Comparison of ENCODE assay signal across 19 cellular contexts in the genomic region with DNA sequence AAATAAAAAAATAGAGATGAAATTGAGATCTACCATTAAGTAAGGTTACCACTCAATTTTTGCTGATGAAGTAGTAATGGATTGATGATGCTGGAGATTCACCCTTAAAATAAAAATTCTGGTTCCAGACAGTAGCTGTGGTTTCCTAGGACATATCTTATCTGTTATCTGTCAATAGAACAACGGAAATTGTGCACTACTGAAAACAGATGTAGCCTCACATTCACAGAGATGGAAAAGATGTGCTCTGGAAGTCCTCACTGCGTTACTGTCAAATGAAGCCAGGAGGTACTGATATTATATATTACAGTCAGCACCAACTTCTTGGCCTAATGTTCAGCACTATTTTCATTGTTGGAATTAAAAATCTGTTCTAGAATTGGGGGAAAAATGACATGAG.
DNase-seq lines count a peak whose midpoint lies in the region; ATAC-seq, FAIRE-seq and TF ChIP-seq lines count a peak whose summit lies in the region.
"Had no signal": no experiment of that assay in that cellular context is flagged by ENCODE, and none has a peak within 500 bp of the region (broad histone marks: within the 10 kb centered on the region; RNA-seq: fewer than 3 reads in every experiment).

No MANE protein-coding gene starts in this region.

- H3K9ac ChIP-seq in SK-N-SH (no peak overlapping the region), K562 (ENCODE audit: insufficient read depth in 1 of 2, low read depth in 2 of 2, low read length in 2 of 2) (no peak overlapping the region)
- H3K9ac ChIP-seq: GM23248 had no signal

- H3K4me1 ChIP-seq in A549 (no peaks in the 10 kb centered on the region), SK-N-SH (ENCODE audit: control insufficient read depth in 1 of 2, insufficient read depth in 2 of 2, low read depth in 1 of 2, low read length in 1 of 2) (peaks cover 0 to 5% of the 10 kb centered on the region in 2 experiments; a peak in 2 of 4 replicates), K562 (replicated peaks in 1 of 2; ENCODE audit: control insufficient read depth in 2 of 2, insufficient read depth in 2 of 2, low read length in 2 of 2) (no peaks in the 10 kb centered on the region; a peak in 2 of 5 replicates)
- H3K4me1 ChIP-seq: Caco-2, HAP-1 had no signal

- no peaks in the 10 kb centered on the region for H3K9me2 ChIP-seq in SK-N-SH

- H3K9me3 ChIP-seq in A549 (no peaks in the 10 kb centered on the region), SK-N-SH (no peaks in the 10 kb centered on the region), K562 (replicated peaks; ENCODE audit: control insufficient read depth, insufficient read depth, low read depth, low read length) (no peaks in the 10 kb centered on the region)
- H3K9me3 ChIP-seq: Caco-2, HAP-1 had no signal

- TF ChIP-seq RAD21 in A549 (conservative IDR thresholded peaks at IDR 0.05 in 1 of 2, IDR thresholded peaks at IDR 0.05 in 1 of 2) (no peak), SK-N-SH (IDR thresholded peaks at IDR 0.05; ENCODE audit: low read length) (no peak), K562 (CRISPR knock-in tag; conservative IDR thresholded peaks at IDR 0.05 in 1 of 2, IDR thresholded peaks at IDR 0.05 in 1 of 2) (no peak)

- in situ Hi-C loops in K562 (cut with MboI): no loop called here

- H3K79me2 ChIP-seq in SK-N-SH (ENCODE audit: insufficient read depth) (no peaks in the 10 kb centered on the region), K562 (ENCODE audit: control insufficient read depth, insufficient read depth, low read length) (no peaks in the 10 kb centered on the region)

- ATAC-seq in A549 (no peak), K562 (no peak)
- ATAC-seq: HepG2 had no signal

- no peak for TF ChIP-seq CTCF in A549 (IDR thresholded peaks at IDR 0.05)
- no peak for TF ChIP-seq CTCF in SK-N-SH (IDR thresholded peaks at IDR 0.05)
- TF ChIP-seq CTCF in K562 (IDR thresholded peaks at IDR 0.05 in 2 of 3, conservative IDR thresholded peaks at IDR 0.05 in 1 of 3; ENCODE audit: insufficient read depth in 2 of 3, low read depth in 1 of 3, low read length in 3 of 3): no peak

- no peaks in the 10 kb centered on the region for H3F3A ChIP-seq in SK-N-SH (replicated peaks; ENCODE audit: insufficient read depth)

- WGBS in A549 (ENCODE audit: missing lambda C conversion rate): 5% methylated on average over 2 of the region's 2 CpGs
- 13% methylated on average over 2 of the region's 2 CpGs for WGBS in SK-N-SH (ENCODE audit: low lambda C conversion rate)
- 20% methylated on average over 2 of the region's 2 CpGs for WGBS in K562 (ENCODE audit: insufficient coverage, low coverage, missing lambda C conversion rate)

- no peak overlapping the region for H3K27ac ChIP-seq in A549
- no peak overlapping the region; a peak in 1 of 4 replicates for H3K27ac ChIP-seq in SK-N-SH (ENCODE audit: low read depth in 2 of 2, low read length in 1 of 2)
- no peak overlapping the region for H3K27ac ChIP-seq in K562 (ENCODE audit: extremely low read depth, low read depth, low read length)
- H3K27ac ChIP-seq in substantia nigra (ENCODE audit: low read depth, low read length, poor library complexity, severe bottlenecking): peak overlapping the region; percentile 41
- H3K27ac ChIP-seq: 22Rv1, GM23248 had no signal

- FAIRE-seq in A549 (lab: Jason Lieb, UNC): no peak
- no peak for FAIRE-seq in K562 (lab: Jason Lieb, UNC)
- FAIRE-seq: D721Med, G401.6, GM12891, GM18507, HepG2 had no signal

- H3K9me1 ChIP-seq in K562 (ENCODE audit: control insufficient read depth, insufficient read depth, low read length): no peaks in the 10 kb centered on the region

- H2AFZ ChIP-seq in SK-N-SH (ENCODE audit: low read depth) (no peak overlapping the region), K562 (ENCODE audit: low read depth, low read length) (no peak overlapping the region)
- H2AFZ ChIP-seq: GM23248 had no signal

- H3K36me3 ChIP-seq in SK-N-SH (replicated peaks in 1 of 2; ENCODE audit: control insufficient read depth in 1 of 2, insufficient read depth in 2 of 2, low read length in 1 of 2) (no peaks in the 10 kb centered on the region), K562 (ENCODE audit: control insufficient read depth, insufficient read depth, low read length) (no peaks in the 10 kb centered on the region)
- H3K36me3 ChIP-seq: HAP-1 had no signal

- TF ChIP-seq EP300 in A549 (IDR thresholded peaks at IDR 0.05) (no peak), SK-N-SH (IDR thresholded peaks at IDR 0.05; ENCODE audit: borderline replicate concordance in 1 of 2, low read depth in 1 of 2, low read length in 1 of 2) (peak in 1 of 2 experiments; percentile 93; a peak in 2 of 4 replicates), K562 (IDR thresholded peaks at IDR 0.05; ENCODE audit: low read length) (no peak)

- no peak overlapping the region for H3K4me3 ChIP-seq in A549
- H3K4me3 ChIP-seq in SK-N-SH (ENCODE audit: low read depth in 2 of 2, low read length in 1 of 2): no peak overlapping the region
- H3K4me3 ChIP-seq in K562: no peak overlapping the region
- H3K4me3 ChIP-seq: GM23248, HAP-1 had no signal

- H3K27me3 ChIP-seq in SK-N-SH (ENCODE audit: insufficient read depth): no peaks in the 10 kb centered on the region
- no peaks in the 10 kb centered on the region for H3K27me3 ChIP-seq in K562 (ENCODE audit: control insufficient read depth in 2 of 2, insufficient read depth in 2 of 2, low read length in 2 of 2)

- H4K20me1 ChIP-seq in SK-N-SH (ENCODE audit: insufficient read depth): no peaks in the 10 kb centered on the region
- H4K20me1 ChIP-seq in K562 (replicated peaks; ENCODE audit: control insufficient read depth, insufficient read depth, low read length): no peaks in the 10 kb centered on the region

- no TSS peak for BruUV-seq in K562 (replicated peaks; lab: Mats Ljungman, UMichigan)

- no peak overlapping the region for H3K4me2 ChIP-seq in A549
- no peak overlapping the region for H3K4me2 ChIP-seq in SK-N-SH
- H3K4me2 ChIP-seq in K562 (ENCODE audit: insufficient read depth, low read length): no peak overlapping the region

- DNase-seq in A549 (ENCODE audit: low read depth in 1 of 2, low spot score in 1 of 2) (no peak), SK-N-SH (peak; percentile 47), K562 (ENCODE audit: extremely low read depth in 1 of 4, low spot score in 3 of 4) (no peak), substantia nigra (lab: John Stamatoyannopoulos, UW) (no peak), head of caudate nucleus (no peak), NCI-H82 (lab: John Stamatoyannopoulos, UW) (no peak), NCI-H1417 (lab: John Stamatoyannopoulos, UW) (no peak)
- DNase-seq: C1 segment of cervical spinal cord; Caco-2; CD4-positive, alpha-beta T cell; GM23248; KG1 had no signal

- CTCF ChIA-PET in A549 (lab: Yijun Ruan, JAX) (no interaction called here), SK-N-SH (lab: Yijun Ruan, JAX) (interaction anchor here (0.6 to 1.6 kb wide), 7 partner anchors 16 to 287 kb away, joined by 3 to 4 read pairs (median 3); no protein-coding TSS in a partner anchor), K562 (lab: Yijun Ruan, JAX; ENCODE audit: low intra/inter-chr PET ratio) (no interaction called here)

- TF ChIP-seq POLR2A in A549 (IDR thresholded peaks at IDR 0.05; ENCODE audit: low read length): no peak
- TF ChIP-seq POLR2A in K562 (conservative IDR thresholded peaks at IDR 0.05): no peak

- POLR2A ChIA-PET in A549 (lab: Yijun Ruan, JAX): no interaction called here
- POLR2A ChIA-PET in SK-N-SH (lab: Yijun Ruan, JAX): interaction anchor here (1.2 kb wide), 1 partner anchor 16 kb away, joined by 4 read pairs; no protein-coding TSS in a partner anchor
- POLR2A ChIA-PET in K562 (lab: Yijun Ruan, JAX): no interaction called here

- intact Hi-C loops in K562 (cut with micrococcal nuclease): no loop called here
- intact Hi-C loops in head of caudate nucleus (cut with DNase I): no loop called here

TF ChIP-seq in A549, 52 proteins besides CTCF, POLR2A, EP300 and RAD21:
- peak; percentile 28 for TF ChIP-seq MAFK (IDR thresholded peaks at IDR 0.05; ENCODE audit: partially characterized antibody)
- no peak for TF ChIP-seq BHLHE40 (IDR thresholded peaks at IDR 0.05; ENCODE audit: low read depth, low read length)
TF ChIP-seq in A549: peak in this region for 1.

TF ChIP-seq in K562, 482 proteins besides CTCF, POLR2A, EP300 and RAD21:
- peak; percentile 16; the same call in 1 of the 2 replicates for TF ChIP-seq C11orf30 (IDR thresholded peaks at IDR 0.05; ENCODE audit: low read depth)
- 0 out of 2 replicates have a peak, but pooled peaks have one; percentile 4 for TF ChIP-seq ZNF316 (IDR thresholded peaks at IDR 0.05)
- no peak for TF ChIP-seq MED1 (CRISPR knock-in tag; IDR thresholded peaks at IDR 0.05; ENCODE audit: borderline replicate concordance)

Comparison
In these comparisons a context has a peak if more than half of its experiments do, and no peak if none do; other contexts are left out.
1. Of the 35 proteins assayed by ChIP-seq in both K562 and A549: peak only in K562: none; only in A549: MAFK; in both: none; in neither: 34.